17 cellular contexts compared by ENCODE assay signal in the genomic region with DNA sequence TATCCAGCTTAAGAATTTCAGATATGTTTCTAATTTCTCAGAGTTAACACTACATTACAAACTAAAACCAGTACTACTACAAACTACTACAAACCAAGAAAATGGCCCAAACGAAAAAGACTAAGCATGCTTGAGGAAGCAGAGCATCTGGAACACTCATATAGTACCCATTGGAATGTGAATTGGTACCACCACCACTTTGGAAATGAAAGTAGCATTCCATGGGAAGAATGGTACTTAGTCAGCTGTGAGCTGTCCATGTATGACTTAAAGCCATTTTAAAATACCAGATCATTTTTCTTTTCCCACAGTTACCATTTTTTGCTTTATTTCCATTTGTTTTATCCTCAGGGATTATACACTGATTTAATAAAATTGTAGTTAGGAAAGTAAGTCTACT. TPM values are rescaled to one million over a fixed set of nuclear protein-coding genes. Genes with fewer than 3 reads are reported as not detected.
DNase-seq lines count a peak whose midpoint lies in the region; ATAC-seq and TF ChIP-seq lines count a peak whose summit lies in the region.
"Had no signal": no experiment of that assay in that cellular context is flagged by ENCODE, and none has a peak within 500 bp of the region (broad histone marks: within the 10 kb centered on the region; RNA-seq: fewer than 3 reads in every experiment).

No MANE protein-coding gene starts in this region.

- CTCF ChIA-PET in AG04449 (lab: Yijun Ruan, JAX) (interaction anchor here (1.0 to 1.7 kb wide), 2 partner anchors 388 to 632 kb away, joined by 3 to 5 read pairs; no protein-coding TSS in a partner anchor), IMR-90 (lab: Yijun Ruan, JAX) (no interaction called here)

- no peak for TF ChIP-seq POLR2A in IMR-90 (IDR thresholded peaks at IDR 0.05; ENCODE audit: low read depth, low read length)

- H2AK9ac ChIP-seq in IMR-90 (replicated peaks; ENCODE audit: low read depth, low read length, poor library complexity) = no peak overlapping the region

- no TSS peak for BruUV-seq in IMR-90 (replicated peaks; lab: Mats Ljungman, UMichigan)

- H3K36me3 ChIP-seq in IMR-90 (ENCODE audit: control insufficient read depth, insufficient read depth, low read length) = peaks cover 36% of the 10 kb centered on the region

- ATAC-seq in IMR-90 (ENCODE audit: low read depth) (peak; percentile 78), T-helper 17 cell (no peak)

- H3K27me3 ChIP-seq in IMR-90 (ENCODE audit: control insufficient read depth, insufficient read depth, low read length) = no peaks in the 10 kb centered on the region
- H3K27me3 ChIP-seq: SJSA1 had no signal

- TF ChIP-seq CTCF in AG04449 (IDR thresholded peaks at IDR 0.05; ENCODE audit: insufficient read depth, low read length, missing control alignments) (no peak), IMR-90 (conservative IDR thresholded peaks at IDR 0.05; ENCODE audit: low read depth, low read length) (no peak)

- H2AK5ac ChIP-seq in IMR-90 (ENCODE audit: low read depth, low read length) = no peak overlapping the region

- no peak overlapping the region for H3K9ac ChIP-seq in IMR-90 (ENCODE audit: low read depth, low read length)

- DNase-seq in AG04449 (ENCODE audit: low read depth, low spot score) = peak; percentile 7
- DNase-seq in GM03348 (ENCODE audit: low spot score) = peak; percentile 53
- peak; percentile 64 for DNase-seq in IMR-90
- peak; percentile 72 for DNase-seq in fibroblast of peridontal ligament (ENCODE audit: extremely low read depth)
- no peak for DNase-seq in T-helper 17 cell
- no peak for DNase-seq in stimulated activated CD4-positive, alpha-beta T cell treated with anti-CD3 and anti-CD28 coated beads, Interleukin-1b, Interleukin-23, amount 100 ng/mL, for 48 hours
- DNase-seq in activated gamma-delta T cell (lab: John Stamatoyannopoulos, UW) = no peak
- DNase-seq in NCI-H2196 (lab: John Stamatoyannopoulos, UW; ENCODE audit: unreplicated experiment) = no peak
- DNase-seq: Caco-2, DMS153, Karpas-422, NCI-H1417 treated with DMSO at 0.1 percent for 48 hours, NCI-H2029, NCI-H510A treated with DMSO at 0.1 percent for 48 hours, NCI-H82 had no signal

- H4K8ac ChIP-seq in IMR-90 (ENCODE audit: low read depth in 2 of 2, low read length in 2 of 2) = no peak overlapping the region

- H3K27ac ChIP-seq in IMR-90 (ENCODE audit: insufficient read depth, low read length) = no peak overlapping the region
- H3K27ac ChIP-seq: SJSA1 had no signal

- H2BK20ac ChIP-seq in IMR-90 (ENCODE audit: low read depth, low read length) = no peak overlapping the region

- peak overlapping the region; percentile 2 for H2BK5ac ChIP-seq in IMR-90 (ENCODE audit: low read depth, low read length, poor library complexity, severe bottlenecking)

- H3K23ac ChIP-seq in IMR-90 (ENCODE audit: low read depth, low read length) = no peak overlapping the region

- H3K4me1 Mint-ChIP-seq in T-helper 17 cell = peaks cover 5% of the 10 kb centered on the region

- in situ Hi-C loops in IMR-90 (cut with MboI; ENCODE audit: low sequenced_read_pairs) = no loop called here

- H3K4me2 ChIP-seq in IMR-90 (ENCODE audit: low read depth, low read length) = no peak overlapping the region

- no peaks in the 10 kb centered on the region; the same call in 1 of the 2 replicates for H3K9me1 ChIP-seq in IMR-90 (ENCODE audit: insufficient read depth, low read length)

- POLR2A ChIA-PET in AG04449 (lab: Yijun Ruan, JAX) (no interaction called here), IMR-90 (lab: Charles Lee; ENCODE audit: unreplicated experiment) (no interaction called here)

- H3K27me3 Mint-ChIP-seq in T-helper 17 cell = no peaks in the 10 kb centered on the region

- no peak overlapping the region for H2BK15ac ChIP-seq in IMR-90 (ENCODE audit: low read depth, low read length)

- no peak overlapping the region for H4K5ac ChIP-seq in IMR-90 (ENCODE audit: low read depth, low read length)

- H3K14ac ChIP-seq in IMR-90 (replicated peaks; ENCODE audit: low read depth, low read length) = no peak overlapping the region

- H3K36me3 Mint-ChIP-seq in T-helper 17 cell (ENCODE audit: low read depth) = peaks cover 13% of the 10 kb centered on the region

- intact Hi-C loops in IMR-90 (cut with micrococcal nuclease) = no loop called here

- no peaks in the 10 kb centered on the region; the same call in 1 of the 2 replicates for H4K20me1 ChIP-seq in IMR-90 (ENCODE audit: insufficient read depth, low read length)

- H3K4me1 ChIP-seq in IMR-90 (ENCODE audit: control insufficient read depth, insufficient read depth, low read length) = peaks cover 6% of the 10 kb centered on the region
- H3K4me1 ChIP-seq: Caco-2 had no signal

- no peak for TF ChIP-seq RAD21 in IMR-90 (IDR thresholded peaks at IDR 0.05; ENCODE audit: low read length)

- H3K4me3 ChIP-seq in AG04449 (ENCODE audit: low read depth, low read length) (no peak overlapping the region), IMR-90 (ENCODE audit: insufficient read depth, low read depth, low read length) (no peak overlapping the region)
- H3K4me3 ChIP-seq: SJSA1 had no signal

- no peak overlapping the region for H3K56ac ChIP-seq in IMR-90 (ENCODE audit: extremely low read depth, insufficient read depth, low read length)

- H4K91ac ChIP-seq in IMR-90 (ENCODE audit: insufficient read depth, low read depth, low read length) = no peak overlapping the region

- no CpG with 5 or more reads among the region's 1 CpG for WGBS in IMR-90 (ENCODE audit: extremely low coverage in 2 of 2, insufficient read length in 1 of 2), 2 experiments

- dilution Hi-C loops in IMR-90 (cut with HindIII; ENCODE audit: low sequenced_read_pairs, unreplicated experiment) = no loop called here

- H3K4me3 Mint-ChIP-seq in T-helper 17 cell = no peak overlapping the region

- H3K18ac ChIP-seq in IMR-90 (ENCODE audit: low read depth, low read length) = no peak overlapping the region

- no peak overlapping the region for H2AFZ ChIP-seq in IMR-90 (replicated peaks; ENCODE audit: low read length, poor library complexity)

- H3K27ac Mint-ChIP-seq in T-helper 17 cell = no peak overlapping the region

- H3K4ac ChIP-seq in IMR-90 (ENCODE audit: low read depth, low read length) = no peak overlapping the region

- no peak overlapping the region for H2BK120ac ChIP-seq in IMR-90 (ENCODE audit: low read depth, low read length)

- H3K79me1 ChIP-seq in IMR-90 (ENCODE audit: low read depth in 1 of 2, low read length in 2 of 2) = 0 out of 4 replicates have a peak, but pooled peaks cover 0 to 5% of the 10 kb centered on the region in 2 experiments

- H3K9me3 ChIP-seq in IMR-90 (ENCODE audit: control insufficient read depth, insufficient read depth, low read length) (no peaks in the 10 kb centered on the region), T-helper 17 cell (ENCODE audit: control insufficient read depth, low read length, poor library complexity, severe bottlenecking) (no peaks in the 10 kb centered on the region)
- H3K9me3 ChIP-seq: Caco-2, SJSA1 had no signal

TF ChIP-seq in IMR-90, 13 proteins besides CTCF, POLR2A, EP300 and RAD21:
- TF ChIP-seq BHLHE40 (IDR thresholded peaks at IDR 0.05; ENCODE audit: low read depth, low read length) = no peak
- no peak for TF ChIP-seq FOS (IDR thresholded peaks at IDR 0.05; ENCODE audit: low read depth, low read length)
- no peak for TF ChIP-seq CHD1 (IDR thresholded peaks at IDR 0.05; ENCODE audit: low read depth, low read length)
- TF ChIP-seq, protein P1, sequence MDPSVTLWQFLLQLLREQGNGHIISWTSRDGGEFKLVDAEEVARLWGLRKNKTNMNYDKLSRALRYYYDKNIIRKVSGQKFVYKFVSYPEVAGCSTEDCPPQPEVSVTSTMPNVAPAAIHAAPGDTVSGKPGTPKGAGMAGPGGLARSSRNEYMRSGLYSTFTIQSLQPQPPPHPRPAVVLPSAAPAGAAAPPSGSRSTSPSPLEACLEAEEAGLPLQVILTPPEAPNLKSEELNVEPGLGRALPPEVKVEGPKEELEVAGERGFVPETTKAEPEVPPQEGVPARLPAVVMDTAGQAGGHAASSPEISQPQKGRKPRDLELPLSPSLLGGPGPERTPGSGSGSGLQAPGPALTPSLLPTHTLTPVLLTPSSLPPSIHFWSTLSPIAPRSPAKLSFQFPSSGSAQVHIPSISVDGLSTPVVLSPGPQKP (IDR thresholded peaks at IDR 0.05; ENCODE audit: borderline replicate concordance, low read depth, low read length) = no peak
- no peak for TF ChIP-seq MAZ (IDR thresholded peaks at IDR 0.05; ENCODE audit: borderline replicate concordance, low read depth, low read length)
- TF ChIP-seq SMC3 (IDR thresholded peaks at IDR 0.05; ENCODE audit: low read depth, low read length) = no peak
- no peak for TF ChIP-seq RCOR1 (IDR thresholded peaks at IDR 0.05; ENCODE audit: insufficient replicate concordance, low read length)
- TF ChIP-seq RFX5 (IDR thresholded peaks at IDR 0.05; ENCODE audit: low read depth, low read length) = no peak
- TF ChIP-seq CEBPB (IDR thresholded peaks at IDR 0.05; ENCODE audit: low read depth, low read length) = no peak
- no peak for TF ChIP-seq MXI1 (IDR thresholded peaks at IDR 0.05; ENCODE audit: borderline replicate concordance, low read depth, low read length)
- no peak for TF ChIP-seq MAFK (IDR thresholded peaks at IDR 0.05; ENCODE audit: low read depth, low read length)
- no peak for TF ChIP-seq NFE2L2 (IDR thresholded peaks at IDR 0.05; ENCODE audit: low read depth, low read length)
- TF ChIP-seq, protein P2, sequence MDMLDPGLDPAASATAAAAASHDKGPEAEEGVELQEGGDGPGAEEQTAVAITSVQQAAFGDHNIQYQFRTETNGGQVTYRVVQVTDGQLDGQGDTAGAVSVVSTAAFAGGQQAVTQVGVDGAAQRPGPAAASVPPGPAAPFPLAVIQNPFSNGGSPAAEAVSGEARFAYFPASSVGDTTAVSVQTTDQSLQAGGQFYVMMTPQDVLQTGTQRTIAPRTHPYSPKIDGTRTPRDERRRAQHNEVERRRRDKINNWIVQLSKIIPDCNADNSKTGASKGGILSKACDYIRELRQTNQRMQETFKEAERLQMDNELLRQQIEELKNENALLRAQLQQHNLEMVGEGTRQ (IDR thresholded peaks at IDR 0.05; ENCODE audit: low read depth, low read length) = no peak

RNA-seq across cellular contexts. Expression of gene FBXO9, which starts 30.5 kb away (rescaled TPM):
- 36.1 and 49.6 TPM in 2 replicates for total RNA-seq in IMR-90 (2012; rRNA removed)
- polyA plus RNA-seq in IMR-90 (2012; rRNA removed) = 65.9 and 82.8 TPM in 2 replicates
- 23.1 and 52.3 TPM in 2 replicates for polyA plus RNA-seq in IMR-90 (2012; cell fraction: cytosol; rRNA removed)
- 85.3 and 198 TPM in 2 replicates for polyA plus RNA-seq in IMR-90 (2012; cell fraction: nucleus; rRNA removed; ENCODE audit: low replicate concordance)
- 10 to 100 TPM; 59.0 to 68.6 TPM for total RNA-seq in T-helper 17 cell

RNA-seq across cellular contexts. Expression of gene CILK1, which starts 34.1 kb away (rescaled TPM):
- total RNA-seq in IMR-90 (2012; rRNA removed) (11.1 and 12.8 TPM in 2 replicates), T-helper 17 cell (1 to 10 TPM; 7.4 to 8.2 TPM)
- 8.5 and 9.4 TPM in 2 replicates for polyA plus RNA-seq in IMR-90 (2012; rRNA removed)
- 3.1 and 3.8 TPM in 2 replicates for polyA plus RNA-seq in IMR-90 (2012; cell fraction: cytosol; rRNA removed)
- 2.9 and 10.5 TPM in 2 replicates for polyA plus RNA-seq in IMR-90 (2012; cell fraction: nucleus; rRNA removed; ENCODE audit: low replicate concordance)

RNA-seq across cellular contexts. Expression of gene GCM1, which starts 52.9 kb away (rescaled TPM):
- total RNA-seq in IMR-90 (2012; rRNA removed) (not detected in 2 replicates), T-helper 17 cell (under 1 TPM in 1 of 2 donors, not detected in 1; 0.22 TPM)
- polyA plus RNA-seq in IMR-90 (2012; rRNA removed) = not detected in 2 replicates
- polyA plus RNA-seq in IMR-90 (2012; cell fraction: cytosol; rRNA removed) = not detected in 2 replicates
- polyA plus RNA-seq in IMR-90 (2012; cell fraction: nucleus; rRNA removed; ENCODE audit: low replicate concordance) = not detected in 2 replicates
- total RNA-seq: A172, SJSA1 had no signal

Comparison
In these comparisons a context has a peak if more than half of its experiments do, and no peak if none do; other contexts are left out.
1. DNase-seq: peak in AG04449 (single experiment), GM03348 (single experiment), IMR-90 (single experiment) and fibroblast of peridontal ligament (single experiment); none in T-helper 17 cell (0 of 3), stimulated activated CD4-positive, alpha-beta T cell treated with anti-CD3 and anti-CD28 coated beads, Interleukin-1b, Interleukin-23, amount 100 ng/mL, for 48 hours (single experiment), activated gamma-delta T cell (single experiment) and NCI-H2196 (single experiment).